1 cellular context compared by ENCODE assay signal in the genomic region with DNA sequence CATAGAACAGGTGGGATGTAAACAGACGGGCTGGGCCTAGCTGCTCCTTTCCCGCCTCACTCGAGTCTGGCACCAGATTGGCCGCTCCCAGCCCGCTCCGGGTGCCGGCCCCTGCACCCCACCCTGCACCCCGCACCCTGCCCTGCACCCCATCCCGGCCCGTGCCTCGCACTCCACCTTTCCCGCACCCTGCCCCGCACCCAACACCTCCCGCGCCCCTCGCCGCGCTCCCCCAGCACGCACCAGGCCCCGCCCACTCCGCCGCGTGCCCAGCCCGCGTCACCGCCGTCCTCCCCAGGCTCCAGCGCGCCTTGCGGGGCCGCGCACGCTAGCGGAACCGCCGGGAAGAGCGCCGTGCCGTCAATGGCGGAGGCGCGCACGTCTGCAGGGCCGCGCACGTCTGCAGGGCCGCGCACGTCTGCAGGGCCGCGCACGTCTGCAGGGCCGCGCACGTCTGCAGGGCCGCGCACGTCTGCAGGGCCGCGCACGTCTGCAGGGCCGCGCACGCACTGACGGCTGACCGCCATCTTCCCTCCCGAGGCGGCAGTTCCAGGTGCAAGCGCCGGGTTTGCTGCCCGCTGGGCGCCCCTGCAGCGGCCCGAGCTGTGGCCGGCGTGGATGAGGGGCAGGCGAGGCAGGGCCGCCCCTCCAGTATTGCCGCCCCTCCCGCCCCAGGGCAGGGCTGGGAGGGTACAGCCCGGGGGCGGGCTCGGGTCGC.
A peak's percentile ranks its signal among the peaks of the same experiment; 100 is the strongest.
TF ChIP-seq lines count a peak whose summit lies in the region.

A gene (plus strand): TSS at position 503 of the 718 bp plus-strand sequence. CDS start 347 bp downstream, outside the sequence.

TF ChIP-seq in HEK293, 187 proteins besides CTCF, POLR2A, EP300 and RAD21 (continued from another document and continues in another):
- TF ChIP-seq, protein P1, sequence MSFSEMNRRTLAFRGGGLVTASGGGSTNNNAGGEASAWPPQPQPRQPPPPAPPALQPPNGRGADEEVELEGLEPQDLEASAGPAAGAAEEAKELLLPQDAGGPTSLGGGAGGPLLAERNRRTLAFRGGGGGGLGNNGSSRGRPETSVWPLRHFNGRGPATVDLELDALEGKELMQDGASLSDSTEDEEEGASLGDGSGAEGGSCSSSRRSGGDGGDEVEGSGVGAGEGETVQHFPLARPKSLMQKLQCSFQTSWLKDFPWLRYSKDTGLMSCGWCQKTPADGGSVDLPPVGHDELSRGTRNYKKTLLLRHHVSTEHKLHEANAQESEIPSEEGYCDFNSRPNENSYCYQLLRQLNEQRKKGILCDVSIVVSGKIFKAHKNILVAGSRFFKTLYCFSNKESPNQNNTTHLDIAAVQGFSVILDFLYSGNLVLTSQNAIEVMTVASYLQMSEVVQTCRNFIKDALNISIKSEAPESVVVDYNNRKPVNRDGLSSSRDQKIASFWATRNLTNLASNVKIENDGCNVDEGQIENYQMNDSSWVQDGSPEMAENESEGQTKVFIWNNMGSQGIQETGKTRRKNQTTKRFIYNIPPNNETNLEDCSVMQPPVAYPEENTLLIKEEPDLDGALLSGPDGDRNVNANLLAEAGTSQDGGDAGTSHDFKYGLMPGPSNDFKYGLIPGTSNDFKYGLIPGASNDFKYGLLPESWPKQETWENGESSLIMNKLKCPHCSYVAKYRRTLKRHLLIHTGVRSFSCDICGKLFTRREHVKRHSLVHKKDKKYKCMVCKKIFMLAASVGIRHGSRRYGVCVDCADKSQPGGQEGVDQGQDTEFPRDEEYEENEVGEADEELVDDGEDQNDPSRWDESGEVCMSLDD (tag by site-specific recombination; IDR thresholded peaks at IDR 0.05): peak; percentile 85
- TF ChIP-seq ZNF324 (tag by site-specific recombination; IDR thresholded peaks at IDR 0.05): peak; percentile 79
- TF ChIP-seq ZNF544 (tag by site-specific recombination; IDR thresholded peaks at IDR 0.05): no peak
- TF ChIP-seq ZNF596 (tag by site-specific recombination; IDR thresholded peaks at IDR 0.05): no peak
- TF ChIP-seq ZFP41 (tag by site-specific recombination; IDR thresholded peaks at IDR 0.05; ENCODE audit: borderline replicate concordance): no peak
- TF ChIP-seq GLIS2 (tag by site-specific recombination; IDR thresholded peaks at IDR 0.05): peak; percentile 96
- TF ChIP-seq ZNF510 (tag by site-specific recombination; IDR thresholded peaks at IDR 0.05; ENCODE audit: insufficient replicate concordance): no peak
- no peak; the same call in 1 of the 2 replicates for TF ChIP-seq ZNF623 (tag by site-specific recombination; IDR thresholded peaks at IDR 0.05)
- TF ChIP-seq, protein P2, sequence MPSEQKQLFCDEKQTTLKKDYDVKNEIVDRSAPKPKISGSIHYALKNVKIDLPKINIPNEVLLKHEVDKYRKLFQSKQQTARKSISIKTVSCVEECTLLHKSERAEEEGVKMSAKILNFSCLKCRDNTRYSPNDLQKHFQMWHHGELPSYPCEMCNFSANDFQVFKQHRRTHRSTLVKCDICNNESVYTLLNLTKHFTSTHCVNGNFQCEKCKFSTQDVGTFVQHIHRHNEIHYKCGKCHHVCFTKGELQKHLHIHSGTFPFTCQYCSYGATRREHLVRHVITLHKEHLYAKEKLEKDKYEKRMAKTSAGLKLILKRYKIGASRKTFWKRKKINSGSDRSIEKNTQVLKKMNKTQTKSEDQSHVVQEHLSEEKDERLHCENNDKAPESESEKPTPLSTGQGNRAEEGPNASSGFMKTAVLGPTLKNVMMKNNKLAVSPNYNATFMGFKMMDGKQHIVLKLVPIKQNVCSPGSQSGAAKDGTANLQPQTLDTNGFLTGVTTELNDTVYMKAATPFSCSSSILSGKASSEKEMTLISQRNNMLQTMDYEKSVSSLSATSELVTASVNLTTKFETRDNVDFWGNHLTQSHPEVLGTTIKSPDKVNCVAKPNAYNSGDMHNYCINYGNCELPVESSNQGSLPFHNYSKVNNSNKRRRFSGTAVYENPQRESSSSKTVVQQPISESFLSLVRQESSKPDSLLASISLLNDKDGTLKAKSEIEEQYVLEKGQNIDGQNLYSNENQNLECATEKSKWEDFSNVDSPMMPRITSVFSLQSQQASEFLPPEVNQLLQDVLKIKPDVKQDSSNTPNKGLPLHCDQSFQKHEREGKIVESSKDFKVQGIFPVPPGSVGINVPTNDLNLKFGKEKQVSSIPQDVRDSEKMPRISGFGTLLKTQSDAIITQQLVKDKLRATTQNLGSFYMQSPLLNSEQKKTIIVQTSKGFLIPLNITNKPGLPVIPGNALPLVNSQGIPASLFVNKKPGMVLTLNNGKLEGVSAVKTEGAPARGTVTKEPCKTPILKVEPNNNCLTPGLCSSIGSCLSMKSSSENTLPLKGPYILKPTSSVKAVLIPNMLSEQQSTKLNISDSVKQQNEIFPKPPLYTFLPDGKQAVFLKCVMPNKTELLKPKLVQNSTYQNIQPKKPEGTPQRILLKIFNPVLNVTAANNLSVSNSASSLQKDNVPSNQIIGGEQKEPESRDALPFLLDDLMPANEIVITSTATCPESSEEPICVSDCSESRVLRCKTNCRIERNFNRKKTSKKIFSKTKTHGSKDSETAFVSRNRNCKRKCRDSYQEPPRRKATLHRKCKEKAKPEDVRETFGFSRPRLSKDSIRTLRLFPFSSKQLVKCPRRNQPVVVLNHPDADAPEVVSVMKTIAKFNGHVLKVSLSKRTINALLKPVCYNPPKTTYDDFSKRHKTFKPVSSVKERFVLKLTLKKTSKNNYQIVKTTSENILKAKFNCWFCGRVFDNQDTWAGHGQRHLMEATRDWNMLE (tag by site-specific recombination; conservative IDR thresholded peaks at IDR 0.05; ENCODE audit: low read depth): no peak
- no peak; the same call in 1 of the 2 replicates for TF ChIP-seq ZNF266 (tag by site-specific recombination; IDR thresholded peaks at IDR 0.05; ENCODE audit: low read depth)
- TF ChIP-seq GFI1B (tag by site-specific recombination; IDR thresholded peaks at IDR 0.05): 0 out of 2 replicates have a peak, but pooled peaks have one; percentile 49
- TF ChIP-seq KLF9 (tag by site-specific recombination; IDR thresholded peaks at IDR 0.05; ENCODE audit: low read depth): peak; percentile 88
- TF ChIP-seq ZNF658 (tag by site-specific recombination; IDR thresholded peaks at IDR 0.05): no peak
- no peak for TF ChIP-seq RBAK (tag by site-specific recombination; IDR thresholded peaks at IDR 0.05)
- TF ChIP-seq ZBTB7A (tag by site-specific recombination; IDR thresholded peaks at IDR 0.05; ENCODE audit: low read depth): peak; percentile 88; the same call in 1 of the 2 replicates
- TF ChIP-seq ZNF664 (tag by site-specific recombination; IDR thresholded peaks at IDR 0.05): no peak
- peak; percentile 55; the same call in 1 of the 2 replicates for TF ChIP-seq ZBTB8A (tag by site-specific recombination; IDR thresholded peaks at IDR 0.05)
- TF ChIP-seq ZBTB17 (tag by site-specific recombination; IDR thresholded peaks at IDR 0.05): peak; percentile 33; the same call in 1 of the 2 replicates
- 0 out of 2 replicates have a peak, but pooled peaks have one; percentile 34 for TF ChIP-seq ZNF2 (tag by site-specific recombination; IDR thresholded peaks at IDR 0.05)
- TF ChIP-seq ZNF16 (tag by site-specific recombination; IDR thresholded peaks at IDR 0.05; ENCODE audit: low read depth): no peak
- TF ChIP-seq, protein P3, sequence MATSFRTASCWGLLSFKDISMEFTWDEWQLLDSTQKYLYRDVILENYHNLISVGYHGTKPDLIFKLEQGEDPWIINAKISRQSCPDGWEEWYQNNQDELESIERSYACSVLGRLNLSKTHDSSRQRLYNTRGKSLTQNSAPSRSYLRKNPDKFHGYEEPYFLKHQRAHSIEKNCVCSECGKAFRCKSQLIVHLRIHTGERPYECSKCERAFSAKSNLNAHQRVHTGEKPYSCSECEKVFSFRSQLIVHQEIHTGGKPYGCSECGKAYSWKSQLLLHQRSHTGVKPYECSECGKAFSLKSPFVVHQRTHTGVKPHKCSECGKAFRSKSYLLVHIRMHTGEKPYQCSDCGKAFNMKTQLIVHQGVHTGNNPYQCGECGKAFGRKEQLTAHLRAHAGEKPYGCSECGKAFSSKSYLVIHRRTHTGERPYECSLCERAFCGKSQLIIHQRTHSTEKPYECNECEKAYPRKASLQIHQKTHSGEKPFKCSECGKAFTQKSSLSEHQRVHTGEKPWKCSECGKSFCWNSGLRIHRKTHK (tag by site-specific recombination; IDR thresholded peaks at IDR 0.05): no peak
- TF ChIP-seq MEIS1 (CRISPR knock-in tag; IDR thresholded peaks at IDR 0.05; ENCODE audit: borderline replicate concordance): no peak
- TF ChIP-seq ZNF19 (tag by site-specific recombination; IDR thresholded peaks at IDR 0.05; ENCODE audit: low read depth): no peak
- peak; percentile 99 for TF ChIP-seq ZNF423 (tag by site-specific recombination; IDR thresholded peaks at IDR 0.05)
- TF ChIP-seq ZNF248 (tag by site-specific recombination; IDR thresholded peaks at IDR 0.05): no peak
- no peak for TF ChIP-seq BCL11B (tag by site-specific recombination; IDR thresholded peaks at IDR 0.05; ENCODE audit: low read depth)
- TF ChIP-seq, protein P4, sequence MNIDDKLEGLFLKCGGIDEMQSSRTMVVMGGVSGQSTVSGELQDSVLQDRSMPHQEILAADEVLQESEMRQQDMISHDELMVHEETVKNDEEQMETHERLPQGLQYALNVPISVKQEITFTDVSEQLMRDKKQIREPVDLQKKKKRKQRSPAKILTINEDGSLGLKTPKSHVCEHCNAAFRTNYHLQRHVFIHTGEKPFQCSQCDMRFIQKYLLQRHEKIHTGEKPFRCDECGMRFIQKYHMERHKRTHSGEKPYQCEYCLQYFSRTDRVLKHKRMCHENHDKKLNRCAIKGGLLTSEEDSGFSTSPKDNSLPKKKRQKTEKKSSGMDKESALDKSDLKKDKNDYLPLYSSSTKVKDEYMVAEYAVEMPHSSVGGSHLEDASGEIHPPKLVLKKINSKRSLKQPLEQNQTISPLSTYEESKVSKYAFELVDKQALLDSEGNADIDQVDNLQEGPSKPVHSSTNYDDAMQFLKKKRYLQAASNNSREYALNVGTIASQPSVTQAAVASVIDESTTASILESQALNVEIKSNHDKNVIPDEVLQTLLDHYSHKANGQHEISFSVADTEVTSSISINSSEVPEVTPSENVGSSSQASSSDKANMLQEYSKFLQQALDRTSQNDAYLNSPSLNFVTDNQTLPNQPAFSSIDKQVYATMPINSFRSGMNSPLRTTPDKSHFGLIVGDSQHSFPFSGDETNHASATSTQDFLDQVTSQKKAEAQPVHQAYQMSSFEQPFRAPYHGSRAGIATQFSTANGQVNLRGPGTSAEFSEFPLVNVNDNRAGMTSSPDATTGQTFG (tag by site-specific recombination; IDR thresholded peaks at IDR 0.05; ENCODE audit: borderline replicate concordance): no peak
- peak; percentile 48; the same call in 1 of the 2 replicates for TF ChIP-seq WT1 (tag by site-specific recombination; IDR thresholded peaks at IDR 0.05)
- no peak for TF ChIP-seq ZNF10 (tag by site-specific recombination; IDR thresholded peaks at IDR 0.05)
- TF ChIP-seq, protein P5, sequence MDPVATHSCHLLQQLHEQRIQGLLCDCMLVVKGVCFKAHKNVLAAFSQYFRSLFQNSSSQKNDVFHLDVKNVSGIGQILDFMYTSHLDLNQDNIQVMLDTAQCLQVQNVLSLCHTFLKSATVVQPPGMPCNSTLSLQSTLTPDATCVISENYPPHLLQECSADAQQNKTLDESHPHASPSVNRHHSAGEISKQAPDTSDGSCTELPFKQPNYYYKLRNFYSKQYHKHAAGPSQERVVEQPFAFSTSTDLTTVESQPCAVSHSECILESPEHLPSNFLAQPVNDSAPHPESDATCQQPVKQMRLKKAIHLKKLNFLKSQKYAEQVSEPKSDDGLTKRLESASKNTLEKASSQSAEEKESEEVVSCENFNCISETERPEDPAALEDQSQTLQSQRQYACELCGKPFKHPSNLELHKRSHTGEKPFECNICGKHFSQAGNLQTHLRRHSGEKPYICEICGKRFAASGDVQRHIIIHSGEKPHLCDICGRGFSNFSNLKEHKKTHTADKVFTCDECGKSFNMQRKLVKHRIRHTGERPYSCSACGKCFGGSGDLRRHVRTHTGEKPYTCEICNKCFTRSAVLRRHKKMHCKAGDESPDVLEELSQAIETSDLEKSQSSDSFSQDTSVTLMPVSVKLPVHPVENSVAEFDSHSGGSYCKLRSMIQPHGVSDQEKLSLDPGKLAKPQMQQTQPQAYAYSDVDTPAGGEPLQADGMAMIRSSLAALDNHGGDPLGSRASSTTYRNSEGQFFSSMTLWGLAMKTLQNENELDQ (tag by site-specific recombination; IDR thresholded peaks at IDR 0.05; ENCODE audit: low read depth): no peak
- TF ChIP-seq ZNF701 (tag by site-specific recombination; IDR thresholded peaks at IDR 0.05): no peak
- no peak for TF ChIP-seq ZNF776 (tag by site-specific recombination; IDR thresholded peaks at IDR 0.05; ENCODE audit: borderline replicate concordance)
- TF ChIP-seq, protein P6, sequence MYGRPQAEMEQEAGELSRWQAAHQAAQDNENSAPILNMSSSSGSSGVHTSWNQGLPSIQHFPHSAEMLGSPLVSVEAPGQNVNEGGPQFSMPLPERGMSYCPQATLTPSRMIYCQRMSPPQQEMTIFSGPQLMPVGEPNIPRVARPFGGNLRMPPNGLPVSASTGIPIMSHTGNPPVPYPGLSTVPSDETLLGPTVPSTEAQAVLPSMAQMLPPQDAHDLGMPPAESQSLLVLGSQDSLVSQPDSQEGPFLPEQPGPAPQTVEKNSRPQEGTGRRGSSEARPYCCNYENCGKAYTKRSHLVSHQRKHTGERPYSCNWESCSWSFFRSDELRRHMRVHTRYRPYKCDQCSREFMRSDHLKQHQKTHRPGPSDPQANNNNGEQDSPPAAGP (tag by site-specific recombination; IDR thresholded peaks at IDR 0.05): peak; percentile 76; the same call in 1 of the 2 replicates
- TF ChIP-seq, protein P7, sequence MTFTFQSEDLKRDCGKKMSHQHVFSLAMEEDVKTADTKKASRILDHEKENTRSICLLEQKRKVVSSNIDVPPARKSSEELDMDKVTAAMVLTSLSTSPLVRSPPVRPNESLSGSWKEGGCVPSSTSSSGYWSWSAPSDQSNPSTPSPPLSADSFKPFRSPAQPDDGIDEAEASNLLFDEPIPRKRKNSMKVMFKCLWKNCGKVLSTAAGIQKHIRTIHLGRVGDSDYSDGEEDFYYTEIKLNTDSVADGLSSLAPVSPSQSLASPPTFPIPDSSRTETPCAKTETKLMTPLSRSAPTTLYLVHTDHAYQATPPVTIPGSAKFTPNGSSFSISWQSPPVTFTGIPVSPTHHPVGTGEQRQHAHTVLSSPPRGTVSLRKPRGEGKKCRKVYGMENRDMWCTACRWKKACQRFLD (tag by site-specific recombination; IDR thresholded peaks at IDR 0.05): no peak
- TF ChIP-seq KLF7 (tag by site-specific recombination; IDR thresholded peaks at IDR 0.05; ENCODE audit: borderline replicate concordance): no peak
- 0 out of 2 replicates have a peak, but pooled peaks have one; percentile 30 for TF ChIP-seq ZNF777 (tag by site-specific recombination; IDR thresholded peaks at IDR 0.05; ENCODE audit: borderline replicate concordance)
- TF ChIP-seq ZNF416 (tag by site-specific recombination; IDR thresholded peaks at IDR 0.05): no peak
- TF ChIP-seq ZSCAN23 (tag by site-specific recombination; IDR thresholded peaks at IDR 0.05): 0 out of 2 replicates have a peak, but pooled peaks have one; percentile 53
- TF ChIP-seq, protein P8, sequence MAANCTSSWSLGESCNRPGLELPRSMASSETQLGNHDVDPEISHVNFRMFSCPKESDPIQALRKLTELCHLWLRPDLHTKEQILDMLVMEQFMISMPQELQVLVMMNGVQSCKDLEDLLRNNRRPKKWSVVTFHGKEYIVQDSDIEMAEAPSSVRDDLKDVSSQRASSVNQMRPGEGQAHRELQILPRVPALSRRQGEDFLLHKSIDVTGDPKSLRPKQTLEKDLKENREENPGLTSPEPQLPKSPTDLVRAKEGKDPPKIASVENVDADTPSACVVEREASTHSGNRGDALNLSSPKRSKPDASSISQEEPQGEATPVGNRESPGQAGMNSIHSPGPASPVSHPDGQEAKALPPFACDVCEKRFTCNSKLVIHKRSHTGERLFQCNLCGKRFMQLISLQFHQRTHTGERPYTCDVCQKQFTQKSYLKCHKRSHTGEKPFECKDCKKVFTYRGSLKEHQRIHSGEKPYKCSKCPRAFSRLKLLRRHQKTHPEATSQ (tag by site-specific recombination; IDR thresholded peaks at IDR 0.05): peak; percentile 82; the same call in 1 of the 2 replicates
- TF ChIP-seq ZNF112 (tag by site-specific recombination; IDR thresholded peaks at IDR 0.05): no peak
- peak; percentile 100 for TF ChIP-seq ZBTB1 (tag by site-specific recombination; IDR thresholded peaks at IDR 0.05)
